13 cellular contexts compared by ENCODE assay signal in genomic region chr5:11072556-11072955, GRCh38.
A peak's percentile ranks its signal among the peaks of the same experiment; 100 is the strongest.
DNase-seq lines count a peak whose midpoint lies in the region.
"Had no signal": no experiment of that assay in that cellular context is flagged by ENCODE, and none has a peak within 500 bp of the region (broad histone marks: within the 10 kb centered on the region; RNA-seq: fewer than 3 reads in every experiment).

No MANE protein-coding gene starts in this region.

- intact Hi-C loops in head of caudate nucleus (cut with DNase I), result no loop called here
- intact Hi-C loops in CD4-positive, alpha-beta memory T cell (cut with micrococcal nuclease), result no loop called here

- peaks cover 2 to 8% of the 10 kb centered on the region in 2 donors for H3K27me3 Mint-ChIP-seq in CD4-positive, alpha-beta memory T cell

- peaks cover 4 to 21% (median 13%) of the 10 kb centered on the region in 8 donors for H3K9me3 Mint-ChIP-seq in CD4-positive, alpha-beta memory T cell
- H3K9me3 Mint-ChIP-seq: HFFc6 had no signal

- H3K36me3 Mint-ChIP-seq in CD4-positive, alpha-beta memory T cell, result no peaks in the 10 kb centered on the region
- H3K36me3 Mint-ChIP-seq: CD14-positive monocyte had no signal

- DNase-seq in ELF-1 (ENCODE audit: low read depth, low spot score) (peak; percentile 37), SJCRH30 (peak; percentile 2 to 9), head of caudate nucleus (peak in 29 of 42 donors; percentile 18 to 74 (median 39)), pons (ENCODE audit: low spot score) (peak; percentile 68), GM19240 (ENCODE audit: insufficient read length, low spot score) (no peak)
- DNase-seq in CD4-positive, alpha-beta memory T cell, result no peak
- DNase-seq in activated CD4-positive, alpha-beta T cell treated with anti-CD3 and anti-CD28 coated beads for 48 hours, result no peak
- DNase-seq: DMS 273 treated with DMSO at 0.1 percent for 48 hours, GDM1, HCEC 1CT, HFFc6 had no signal

- no peak overlapping the region for H3K27ac ChIP-seq in SJCRH30
- H3K27ac ChIP-seq in CD4-positive, alpha-beta memory T cell (ENCODE audit: low read depth, low read length), result no peak overlapping the region
- H3K27ac ChIP-seq: HL-60 had no signal

- H3K4me3 ChIP-seq in SJCRH30, result no peak overlapping the region
- no peak overlapping the region for H3K4me3 ChIP-seq in CD4-positive, alpha-beta memory T cell (ENCODE audit: low read length in 2 of 2)

- no peaks in the 10 kb centered on the region for H3K9me3 ChIP-seq in SJCRH30 (replicated peaks)
- no peaks in the 10 kb centered on the region for H3K9me3 ChIP-seq in CD4-positive, alpha-beta memory T cell (ENCODE audit: control insufficient read depth in 1 of 2, low read length in 2 of 2)

- POLR2A ChIA-PET in CD4-positive, alpha-beta memory T cell (lab: Charles Lee; ENCODE audit: partially characterized antibody), result no interaction called here

- peaks cover 14% of the 10 kb centered on the region for H3K4me1 ChIP-seq in SJCRH30
- H3K4me1 ChIP-seq in CD4-positive, alpha-beta memory T cell (ENCODE audit: insufficient read depth, low read length), result no peaks in the 10 kb centered on the region

- H3K4me1 Mint-ChIP-seq in CD4-positive, alpha-beta memory T cell, result no peaks in the 10 kb centered on the region
- H3K4me1 Mint-ChIP-seq: CD14-positive monocyte had no signal

- H3K27ac Mint-ChIP-seq in CD4-positive, alpha-beta memory T cell, result no peak overlapping the region
- H3K27ac Mint-ChIP-seq: CD14-positive monocyte, HFFc6 had no signal

- H3K36me3 ChIP-seq in SJCRH30, result no peaks in the 10 kb centered on the region
- no peaks in the 10 kb centered on the region for H3K36me3 ChIP-seq in CD4-positive, alpha-beta memory T cell (ENCODE audit: insufficient read depth, low read length)

- no peaks in the 10 kb centered on the region for H3K27me3 ChIP-seq in SJCRH30
- no peaks in the 10 kb centered on the region for H3K27me3 ChIP-seq in CD4-positive, alpha-beta memory T cell (ENCODE audit: insufficient read depth, low read length)

- no peak overlapping the region for H3K4me3 Mint-ChIP-seq in CD4-positive, alpha-beta memory T cell
- H3K4me3 Mint-ChIP-seq: CD14-positive monocyte, HFFc6 had no signal

- CTCF ChIA-PET in CD4-positive, alpha-beta memory T cell (lab: Charles Lee; ENCODE audit: partially characterized antibody), result no interaction called here

Comparison
In these comparisons a context has a peak if more than half of its experiments do, and no peak if none do; other contexts are left out.
1. DNase-seq: peak in ELF-1 (single experiment), SJCRH30 (2 of 2), head of caudate nucleus (29 of 42) and pons (single experiment); none in CD4-positive, alpha-beta memory T cell (0 of 5), activated CD4-positive, alpha-beta T cell treated with anti-CD3 and anti-CD28 coated beads for 48 hours (single experiment) and GM19240 (single experiment).